20 cellular contexts compared by ENCODE assay signal in the genomic region with DNA sequence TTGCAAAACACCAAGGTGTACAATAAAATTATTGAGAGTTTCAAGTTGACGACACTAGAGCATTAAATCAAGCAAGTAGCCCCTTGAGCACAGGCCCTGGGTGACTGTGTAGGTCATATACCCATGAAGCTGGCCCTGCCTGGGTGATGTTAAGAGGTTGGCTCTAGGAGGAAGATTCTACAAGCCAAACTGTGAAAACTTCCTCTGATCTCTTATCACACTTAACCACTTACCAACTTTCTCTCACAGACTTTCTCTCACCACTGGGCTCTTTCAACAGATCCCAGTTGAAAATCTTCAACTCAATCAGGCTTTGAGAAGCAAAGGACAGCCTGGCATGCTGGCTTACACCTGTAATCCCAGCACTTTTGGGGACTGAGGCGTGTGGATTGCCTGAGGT.
A peak's percentile ranks its signal among the peaks of the same experiment; 100 is the strongest.
DNase-seq lines count a peak whose midpoint lies in the region; ATAC-seq lines count a peak whose summit lies in the region.
"Had no signal": no experiment of that assay in that cellular context is flagged by ENCODE, and none has a peak within 500 bp of the region (broad histone marks: within the 10 kb centered on the region; RNA-seq: fewer than 3 reads in every experiment).

No MANE protein-coding gene starts in this region.

- POLR2A ChIA-PET in naive thymus-derived CD8-positive, alpha-beta T cell (lab: Charles Lee): no interaction called here

- H3K27me3 Mint-ChIP-seq in central memory CD8-positive, alpha-beta T cell: no peaks in the 10 kb centered on the region
- no peaks in the 10 kb centered on the region for H3K27me3 Mint-ChIP-seq in naive thymus-derived CD8-positive, alpha-beta T cell

- H3K4me1 Mint-ChIP-seq in central memory CD8-positive, alpha-beta T cell: peaks cover 29% of the 10 kb centered on the region
- H3K4me1 Mint-ChIP-seq in naive thymus-derived CD8-positive, alpha-beta T cell: peaks cover 30 to 49% (median 31%) of the 10 kb centered on the region in 4 donors

- peak; percentile 68 for ATAC-seq in central memory CD8-positive, alpha-beta T cell (replicated peaks; ENCODE audit: extremely low read depth, poor library complexity, severe bottlenecking)
- no peak for ATAC-seq in naive thymus-derived CD8-positive, alpha-beta T cell
- no peak for ATAC-seq in activated naive CD4-positive, alpha-beta T cell treated with anti-CD3 and anti-CD28 coated beads, Interleukin-2, amount 50 U/mL, for 72 hours
- ATAC-seq in left lobe of liver: no peak
- ATAC-seq: GM12878 had no signal

- H3K4me3 ChIP-seq in Jurkat, Clone E6-1 (ENCODE audit: low read length): no peak overlapping the region
- H3K4me3 ChIP-seq: GM12878, GM23248, SK-N-MC had no signal

- no peak overlapping the region for H3K27ac Mint-ChIP-seq in central memory CD8-positive, alpha-beta T cell (ENCODE audit: low read depth)
- peak overlapping the region in 5 of 10 donors; percentile 2 to 77 (median 53) for H3K27ac Mint-ChIP-seq in naive thymus-derived CD8-positive, alpha-beta T cell
- H3K27ac Mint-ChIP-seq in activated naive CD4-positive, alpha-beta T cell treated with anti-CD3 and anti-CD28 coated beads, Interleukin-2, amount 50 U/mL, for 72 hours: no peak overlapping the region

- no peak overlapping the region for H3K4me3 Mint-ChIP-seq in central memory CD8-positive, alpha-beta T cell
- H3K4me3 Mint-ChIP-seq in naive thymus-derived CD8-positive, alpha-beta T cell: peak overlapping the region in 7 of 10 donors; percentile 14 to 51 (median 37)

- no peaks in the 10 kb centered on the region for H3K9me3 Mint-ChIP-seq in central memory CD8-positive, alpha-beta T cell
- peaks cover 0 to 4% (median 0%) of the 10 kb centered on the region in 9 donors for H3K9me3 Mint-ChIP-seq in naive thymus-derived CD8-positive, alpha-beta T cell
- H3K9me3 Mint-ChIP-seq in activated naive CD4-positive, alpha-beta T cell treated with anti-CD3 and anti-CD28 coated beads, Interleukin-2, amount 50 U/mL, for 72 hours: peaks cover 0 to 12% of the 10 kb centered on the region in 2 donors

- peaks cover 2% of the 10 kb centered on the region for H3K36me3 Mint-ChIP-seq in central memory CD8-positive, alpha-beta T cell (ENCODE audit: insufficient read depth)
- no peaks in the 10 kb centered on the region for H3K36me3 Mint-ChIP-seq in naive thymus-derived CD8-positive, alpha-beta T cell
- H3K36me3 Mint-ChIP-seq in activated naive CD4-positive, alpha-beta T cell treated with anti-CD3 and anti-CD28 coated beads, Interleukin-2, amount 50 U/mL, for 72 hours: peaks cover 0 to 7% of the 10 kb centered on the region in 2 donors

- DNase-seq in DMS79 (lab: John Stamatoyannopoulos, UW): peak; percentile 18
- DNase-seq in Jurkat, Clone E6-1 (ENCODE audit: low read depth, low spot score): peak; percentile 70
- DNase-seq in central memory CD8-positive, alpha-beta T cell (ENCODE audit: low spot score in 2 of 2): no peak
- DNase-seq in naive thymus-derived CD8-positive, alpha-beta T cell: no peak
- no peak for DNase-seq in NCI-H187 (lab: John Stamatoyannopoulos, UW)
- DNase-seq in activated naive CD4-positive, alpha-beta T cell treated with anti-CD3 and anti-CD28 coated beads, Interleukin-2, amount 50 U/mL, for 72 hours (ENCODE audit: low spot score in 2 of 2): no peak
- no peak for DNase-seq in left lobe of liver (ENCODE audit: low spot score)
- DNase-seq: DMS53, GM23248, HCEC 1CT, KG1, NCI-H1092 treated with DMSO at 0.1 percent for 48 hours, NCI-H146, NCI-H2029 treated with DMSO at 0.1 percent for 48 hours, NCI-H226, NCI-H510A treated with DMSO at 0.1 percent for 48 hours, NCI-H748 treated with DMSO at 0.1 percent for 48 hours, SHP77 treated with DMSO at 0.1 percent for 48 hours had no signal

Comparison
In these comparisons a context has a peak if more than half of its experiments do, and no peak if none do; other contexts are left out.
1. DNase-seq: peak in DMS79 (single experiment) and Jurkat, Clone E6-1 (single experiment); none in central memory CD8-positive, alpha-beta T cell (0 of 2), naive thymus-derived CD8-positive, alpha-beta T cell (0 of 10), NCI-H187 (0 of 2), activated naive CD4-positive, alpha-beta T cell treated with anti-CD3 and anti-CD28 coated beads, Interleukin-2, amount 50 U/mL, for 72 hours (0 of 2) and left lobe of liver (single experiment).